Comparison of ENCODE assay signal across 8 cellular contexts in genomic region chr2:219402665-219403515, GRCh38. TPM values are rescaled to one million over a fixed set of nuclear protein-coding genes. Genes with fewer than 3 reads are reported as not detected.
DNase-seq lines count a peak whose midpoint lies in the region; ATAC-seq lines count a peak whose summit lies in the region.

No MANE protein-coding gene starts in this region.

- no peaks in the 10 kb centered on the region for H3K4me1 Mint-ChIP-seq in activated CD4-positive, alpha-beta memory T cell treated with anti-CD3 and anti-CD28 coated beads for 36 hours (ENCODE audit: low read depth)

- CTCF ChIA-PET in activated CD4-positive, alpha-beta memory T cell treated with anti-CD3 and anti-CD28 coated beads for 36 hours (lab: Charles Lee), result interaction anchor here (0.7 to 4.9 kb wide), 32 partner anchors 10 to 240 kb away, joined by 3 to 118 read pairs (median 4); partner anchors contain the start of genes DES, DNPEP, GMPPA and SPEG

- H3K27ac ChIP-seq in effector memory CD4-positive, alpha-beta T cell (ENCODE audit: insufficient read depth, low read length, poor library complexity, severe bottlenecking), result no peak overlapping the region

- H3K27me3 Mint-ChIP-seq in activated CD4-positive, alpha-beta memory T cell treated with anti-CD3 and anti-CD28 coated beads for 36 hours, result peaks cover 5% of the 10 kb centered on the region

- peak; percentile 67 for ATAC-seq in GM18519 (IDR thresholded peaks at IDR 0.05; ENCODE audit: low FRiP score, unreplicated experiment)
- ATAC-seq in HG03460 (IDR thresholded peaks at IDR 0.05; ENCODE audit: unreplicated experiment), result peak; percentile 89

- no peaks in the 10 kb centered on the region for H3K36me3 Mint-ChIP-seq in activated CD4-positive, alpha-beta memory T cell treated with anti-CD3 and anti-CD28 coated beads for 36 hours

- peaks cover 5% of the 10 kb centered on the region for H3K4me1 ChIP-seq in effector memory CD4-positive, alpha-beta T cell (ENCODE audit: control insufficient read depth, insufficient read depth, low read length, poor library complexity, severe bottlenecking)

- intact Hi-C loops in activated CD4-positive, alpha-beta memory T cell treated with anti-CD3 and anti-CD28 coated beads for 36 hours (cut with micrococcal nuclease), result loop anchor here (1.0 to 2.0 kb wide), 3 partner anchors 32 to 127 kb away; partner anchors contain the start of gene SPEG

- POLR2A ChIA-PET in activated CD4-positive, alpha-beta memory T cell treated with anti-CD3 and anti-CD28 coated beads for 36 hours (lab: Charles Lee), result interaction anchor here (1.1 to 1.3 kb wide), 2 partner anchors 14 to 127 kb away, joined by 3 to 4 read pairs; no protein-coding TSS in a partner anchor

- H3K27me3 ChIP-seq in effector memory CD4-positive, alpha-beta T cell (replicated peaks; ENCODE audit: control insufficient read depth, insufficient read depth, low read length, poor library complexity, severe bottlenecking), result no peaks in the 10 kb centered on the region

- DNase-seq in AG08395 (ENCODE audit: low spot score) (peak; percentile 86), NCI-H82 treated with DMSO at 0.1 percent for 48 hours (lab: John Stamatoyannopoulos, UW; ENCODE audit: unreplicated experiment) (peak; percentile 68), midbrain (lab: John Stamatoyannopoulos, UW) (peak; percentile 69)
- peak; percentile 70 for DNase-seq in activated CD4-positive, alpha-beta memory T cell treated with anti-CD3 and anti-CD28 coated beads for 36 hours
- DNase-seq in effector memory CD4-positive, alpha-beta T cell, result peak; percentile 11 to 42 (median 27)
- DNase-seq in stimulated activated CD8-positive, alpha-beta memory T cell treated with anti-CD3 and anti-CD28 coated beads, Interleukin-4, amount 100 ng/mL, for 4 hours (ENCODE audit: low read depth in 2 of 2, low spot score in 1 of 2), result peak; percentile 28 to 34

- H3K27ac Mint-ChIP-seq in activated CD4-positive, alpha-beta memory T cell treated with anti-CD3 and anti-CD28 coated beads for 36 hours, result no peak overlapping the region

- no peaks in the 10 kb centered on the region for H3K36me3 ChIP-seq in effector memory CD4-positive, alpha-beta T cell (ENCODE audit: control insufficient read depth, insufficient read depth, low read length)

- H3K9me3 ChIP-seq in effector memory CD4-positive, alpha-beta T cell (ENCODE audit: control insufficient read depth, low read length), result no peaks in the 10 kb centered on the region

- H3K4me3 Mint-ChIP-seq in activated CD4-positive, alpha-beta memory T cell treated with anti-CD3 and anti-CD28 coated beads for 36 hours, result no peak overlapping the region

- H3K4me3 ChIP-seq in effector memory CD4-positive, alpha-beta T cell (ENCODE audit: insufficient read depth, low read depth, low read length, poor library complexity, severe bottlenecking), result no peak overlapping the region

- H3K9me3 Mint-ChIP-seq in activated CD4-positive, alpha-beta memory T cell treated with anti-CD3 and anti-CD28 coated beads for 36 hours, result no peaks in the 10 kb centered on the region

RNA-seq across cellular contexts. Expression of gene DNPEP, which starts 15.2 kb away (rescaled TPM):
- total RNA-seq in activated CD4-positive, alpha-beta memory T cell treated with anti-CD3 and anti-CD28 coated beads for 36 hours, result 10 to 100 TPM; 71.6 to 74.2 TPM

RNA-seq across cellular contexts. Expression of gene DES, which starts 15.3 kb away (rescaled TPM):
- not detected for total RNA-seq in activated CD4-positive, alpha-beta memory T cell treated with anti-CD3 and anti-CD28 coated beads for 36 hours

RNA-seq across cellular contexts. Expression of gene SPEG, which starts 31.8 kb away (rescaled TPM):
- 1 to 10 TPM; 1.1 to 1.7 TPM for total RNA-seq in activated CD4-positive, alpha-beta memory T cell treated with anti-CD3 and anti-CD28 coated beads for 36 hours

Comparison
In these comparisons a context has a peak if more than half of its experiments do, and no peak if none do; other contexts are left out.
1. DNase-seq: peak in every context shown above with its lines; median percentile 86 in AG08395; 70 in activated CD4-positive, alpha-beta memory T cell treated with anti-CD3 and anti-CD28 coated beads for 36 hours; 69 in midbrain; 68 in NCI-H82 treated with DMSO at 0.1 percent for 48 hours; 31 in stimulated activated CD8-positive, alpha-beta memory T cell treated with anti-CD3 and anti-CD28 coated beads, Interleukin-4, amount 100 ng/mL, for 4 hours; 27 in effector memory CD4-positive, alpha-beta T cell.